In genomic region chr19:15815306-15815705, GRCh38 we compare ENCODE assay signal across 19 cellular contexts. TPM values are rescaled to one million over a fixed set of nuclear protein-coding genes. Genes with fewer than 3 reads are reported as not detected.
DNase-seq lines count a peak whose midpoint lies in the region; ATAC-seq and TF ChIP-seq lines count a peak whose summit lies in the region.
"Had no signal": no experiment of that assay in that cellular context is flagged by ENCODE, and none has a peak within 500 bp of the region (broad histone marks: within the 10 kb centered on the region; RNA-seq: fewer than 3 reads in every experiment).

TSS of gene OR10H1 (minus strand) at chr19:15815664. CDS start at chr19:15808037, 7,627 bp downstream.

- intact Hi-C loops in mammary epithelial cell (cut with micrococcal nuclease) = no loop called here
- intact Hi-C loops in breast epithelium (cut with DNase I; ENCODE audit: low total_unique reads) = no loop called here
- intact Hi-C loops in lower lobe of right lung (cut with DNase I) = no loop called here

- CTCF ChIA-PET in mammary epithelial cell (lab: Charles Lee; ENCODE audit: low non-redundant PET) = no interaction called here

- no peak within 1 kb of the TSS for H3K9ac ChIP-seq in mammary epithelial cell (ENCODE audit: insufficient read depth, low read length)

- no peak within 1 kb of the TSS for H3K4me2 ChIP-seq in mammary epithelial cell (ENCODE audit: insufficient read depth, low read depth, low read length)
- H3K4me2 ChIP-seq: GM23338 had no signal

- ATAC-seq in RWPE2 (ENCODE audit: low read depth) = peak; percentile 65; the same call in 2 of the 3 replicates
- peak; percentile 71 to 77 for ATAC-seq in lower lobe of right lung
- ATAC-seq in HG03442 (IDR thresholded peaks at IDR 0.05; ENCODE audit: unreplicated experiment) = no peak
- no peak for ATAC-seq in GM19023 (IDR thresholded peaks at IDR 0.05; ENCODE audit: unreplicated experiment)
- ATAC-seq: GM23338, HepG2, Panc1 had no signal

- no peaks in the 10 kb centered on the region for H4K20me1 ChIP-seq in mammary epithelial cell (ENCODE audit: insufficient read depth, low read length)

- in situ Hi-C loops in mammary epithelial cell (cut with MboI; ENCODE audit: low sequenced_read_pairs in 2 of 2) = loop anchor here in 1 of 2 donors (25.0 kb wide), 1 partner anchor 372 kb away; the partner anchor contains the start of genes AP1M1 and FAM32A

- 67% methylated on average over 3 of the region's 5 CpGs for WGBS in mammary epithelial cell (ENCODE audit: low coverage, missing lambda C conversion rate)

- BruUV-seq in mammary epithelial cell (replicated peaks; lab: Mats Ljungman, UMichigan) = no TSS peak

- no peaks in the 10 kb centered on the region for H3K36me3 ChIP-seq in mammary epithelial cell (ENCODE audit: insufficient read depth, low read length)
- no peaks in the 10 kb centered on the region for H3K36me3 ChIP-seq in breast epithelium
- H3K36me3 ChIP-seq in RWPE2 (ENCODE audit: low read depth) = no peaks in the 10 kb centered on the region
- H3K36me3 ChIP-seq in lower lobe of right lung = no peaks in the 10 kb centered on the region

- no peaks in the 10 kb centered on the region for H3K9me3 ChIP-seq in mammary epithelial cell (replicated peaks; ENCODE audit: insufficient read depth, low read length)
- H3K9me3 ChIP-seq in breast epithelium = no peaks in the 10 kb centered on the region
- H3K9me3 ChIP-seq in RWPE2 (ENCODE audit: severe bottlenecking) = no peaks in the 10 kb centered on the region
- no peaks in the 10 kb centered on the region for H3K9me3 ChIP-seq in lower lobe of right lung

- H3K27ac ChIP-seq in mammary epithelial cell (ENCODE audit: insufficient read depth, low read depth, low read length) (no peak within 1 kb of the TSS), breast epithelium (no peak within 1 kb of the TSS), RWPE2 (ENCODE audit: poor library complexity, severe bottlenecking) (no peak within 1 kb of the TSS), lower lobe of right lung (no peak within 1 kb of the TSS)
- H3K27ac ChIP-seq: C4-2B had no signal

- peak; percentile 44 for DNase-seq in mammary epithelial cell
- DNase-seq in breast epithelium (ENCODE audit: low spot score in 2 of 2) = no peak
- DNase-seq in RWPE2 (ENCODE audit: low spot score) = no peak
- DNase-seq in lower lobe of right lung = no peak
- DNase-seq in GOT3 (lab: John Stamatoyannopoulos, UW) = no peak
- DNase-seq in GM19240 (ENCODE audit: insufficient read length, low spot score) = no peak
- DNase-seq: COR-L47, DMS79, NCI-H1417, NCI-H2081 treated with DMSO at 0.1 percent for 48 hours, NCI-H226, NCI-H526, SHP77 treated with DMSO at 0.1 percent for 48 hours had no signal

- H3K4me3 ChIP-seq in mammary epithelial cell (replicated peaks in 1 of 3; ENCODE audit: insufficient read depth in 1 of 3, low read depth in 2 of 3, low read length in 3 of 3) (no peak within 1 kb of the TSS), breast epithelium (no peak within 1 kb of the TSS), RWPE2 (ENCODE audit: severe bottlenecking) (no peak within 1 kb of the TSS), lower lobe of right lung (no peak within 1 kb of the TSS)
- H3K4me3 ChIP-seq: GM23338 had no signal

- H3K27me3 ChIP-seq in mammary epithelial cell (ENCODE audit: insufficient read depth, low read length) = peaks cover 2% of the 10 kb centered on the region
- peaks cover 0 to 8% of the 10 kb centered on the region in 2 donors for H3K27me3 ChIP-seq in breast epithelium
- H3K27me3 ChIP-seq in RWPE2 (ENCODE audit: insufficient read depth, poor library complexity, severe bottlenecking) = no peaks in the 10 kb centered on the region
- H3K27me3 ChIP-seq in lower lobe of right lung (ENCODE audit: low read depth) = no peaks in the 10 kb centered on the region

- TF ChIP-seq POLR2A in breast epithelium (IDR thresholded peaks at IDR 0.05) = no peak

- no peaks in the 10 kb centered on the region for H3K79me2 ChIP-seq in mammary epithelial cell (ENCODE audit: insufficient read depth, low read length)

- TF ChIP-seq CTCF in mammary epithelial cell (conservative IDR thresholded peaks at IDR 0.05 in 1 of 2, IDR thresholded peaks at IDR 0.05 in 1 of 2; ENCODE audit: extremely low read depth in 1 of 2, insufficient read depth in 1 of 2, low read depth in 1 of 2, low read length in 2 of 2) (peak in 1 of 2 donors; percentile 21), breast epithelium (IDR thresholded peaks at IDR 0.05) (no peak), RWPE2 (IDR thresholded peaks at IDR 0.05; ENCODE audit: poor library complexity, severe bottlenecking) (no peak), lower lobe of right lung (IDR thresholded peaks at IDR 0.05) (no peak)

- H3K4me1 ChIP-seq in mammary epithelial cell (ENCODE audit: insufficient read depth, low read length) = peaks cover 9% of the 10 kb centered on the region
- no peaks in the 10 kb centered on the region for H3K4me1 ChIP-seq in breast epithelium
- no peaks in the 10 kb centered on the region for H3K4me1 ChIP-seq in RWPE2 (ENCODE audit: insufficient read depth, poor library complexity, severe bottlenecking)
- H3K4me1 ChIP-seq in lower lobe of right lung = no peaks in the 10 kb centered on the region

- H2AFZ ChIP-seq in mammary epithelial cell (ENCODE audit: low read depth, low read length) = no peak within 1 kb of the TSS
- H2AFZ ChIP-seq: GM23338 had no signal

- dilution Hi-C loops in mammary epithelial cell (cut with HindIII; ENCODE audit: low sequenced_read_pairs) = no loop called here

RNA-seq across cellular contexts. Expression of gene OR10H1, which starts in this region (rescaled TPM):
- not detected for total RNA-seq in mammary epithelial cell
- 0.02 TPM for polyA plus RNA-seq in mammary epithelial cell
- polyA minus RNA-seq in mammary epithelial cell = not detected
- total RNA-seq in breast epithelium = not detected
- not detected for total RNA-seq in lower lobe of right lung
- total RNA-seq: GM23338, HepG2 had no signal
- polyA plus RNA-seq: GM23338, HepG2 had no signal

Comparison
In these comparisons a context has a peak if more than half of its experiments do, and no peak if none do; other contexts are left out.
1. Peak in DNase-seq in mammary epithelial cell; RNA of the gene not detected or under 1 TPM.
2. Peak in ATAC-seq in lower lobe of right lung; RNA of the gene not detected or under 1 TPM.